ENCODE assay signal across 7 cellular contexts in the genomic region with DNA sequence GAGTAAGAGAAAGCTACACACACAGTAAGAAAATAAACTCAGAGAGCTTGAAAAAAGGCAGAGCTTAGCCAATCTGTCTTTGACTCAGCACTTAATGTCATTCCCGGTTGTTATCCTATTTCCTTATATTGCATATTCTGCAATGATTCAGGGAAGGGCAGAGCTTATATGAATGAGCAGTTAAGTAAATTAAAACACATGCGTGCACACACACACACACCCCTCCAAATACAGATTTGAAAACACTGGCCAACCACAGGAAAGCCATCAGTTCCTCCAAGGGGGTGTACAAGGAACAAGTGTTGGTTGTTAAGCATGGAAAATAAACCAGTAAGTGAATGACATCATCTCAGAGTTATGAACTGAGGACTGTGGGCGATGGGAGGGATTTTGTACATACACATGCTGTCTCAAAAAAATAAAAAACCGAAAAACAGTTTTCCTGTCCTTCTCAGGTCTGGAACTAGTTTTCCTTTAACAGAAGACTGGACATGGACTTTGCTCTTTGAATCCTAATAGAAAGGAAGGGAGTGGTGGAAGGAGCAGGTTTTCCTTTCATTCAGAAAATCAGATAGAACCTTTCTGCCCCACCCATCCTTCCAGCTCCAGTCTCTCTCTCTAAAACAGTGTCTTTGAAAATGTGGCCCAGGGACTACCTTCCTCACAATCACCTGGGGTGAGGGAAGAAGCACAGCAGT. TPM values are rescaled to one million over a fixed set of nuclear protein-coding genes. Genes with fewer than 3 reads are reported as not detected.
DNase-seq lines count a peak whose midpoint lies in the region; ATAC-seq, FAIRE-seq and TF ChIP-seq lines count a peak whose summit lies in the region.

No MANE protein-coding gene starts in this region.

- H3K27ac ChIP-seq in pancreas: no peak overlapping the region
- no peak overlapping the region for H3K27ac ChIP-seq in prostate gland

- peak overlapping the region; percentile 76 for H3K4me3 ChIP-seq in GM08714 (ENCODE audit: low read length)
- no peak overlapping the region for H3K4me3 ChIP-seq in pancreas
- no peak overlapping the region for H3K4me3 ChIP-seq in prostate gland

- FAIRE-seq in pancreas (lab: Jason Lieb, UNC): no peak

- H3K27me3 ChIP-seq in pancreas: no peaks in the 10 kb centered on the region
- H3K27me3 ChIP-seq in prostate gland (replicated peaks; ENCODE audit: insufficient read depth): no peaks in the 10 kb centered on the region

- H3K4me1 ChIP-seq in pancreas (peaks cover 0 to 9% (median 3%) of the 10 kb centered on the region in 3 donors), prostate gland (replicated peaks) (no peaks in the 10 kb centered on the region)

- TF ChIP-seq CTCF in pancreas (IDR thresholded peaks at IDR 0.05) (no peak), prostate gland (IDR thresholded peaks at IDR 0.05) (no peak)

- peak; percentile 66 for DNase-seq in NCI-H226
- DNase-seq in dedifferentiated amniotic fluid mesenchymal stem cell (ENCODE audit: extremely low spot score): peak; percentile 94
- DNase-seq in pancreas: no peak
- no peak for DNase-seq in prostate gland (ENCODE audit: low spot score)
- no peak for DNase-seq in NCI-H1092 treated with DMSO at 0.1 percent for 48 hours (lab: John Stamatoyannopoulos, UW)
- no peak for DNase-seq in NCI-H1694 treated with DMSO at 0.1 percent for 48 hours (lab: John Stamatoyannopoulos, UW)

- no peak for TF ChIP-seq POLR2A in prostate gland (IDR thresholded peaks at IDR 0.05)

- H3K36me3 ChIP-seq in pancreas (no peaks in the 10 kb centered on the region), prostate gland (no peaks in the 10 kb centered on the region)

- peak in 3 of 4 donors; percentile 21 to 38 (median 31) for ATAC-seq in pancreas

- 9 to 10% methylated on average over 4 of the region's 4 CpGs for WGBS in pancreas, 2 donors
- 24% methylated on average over 4 of the region's 4 CpGs for WGBS in prostate gland

- intact Hi-C loops in pancreas (cut with DNase I) (no loop called here), prostate gland (cut with DNase I) (loop anchor here (5.0 kb wide), 1 partner anchor 59 kb away; no protein-coding TSS in a partner anchor)

- H3K9me3 ChIP-seq in pancreas (no peaks in the 10 kb centered on the region), prostate gland (no peaks in the 10 kb centered on the region)

RNA-seq across cellular contexts. Expression of a gene that starts 1.0 kb away (rescaled TPM):
- total RNA-seq in pancreas: under 1 TPM in 5 of 6 donors, not detected in 1; 0.04 to 0.90 (median 0.32) TPM
- polyA plus RNA-seq in pancreas: under 1 TPM; 0.02 to 0.23 TPM
- 1 to 10 TPM; 1.5 to 3.0 TPM for total RNA-seq in prostate gland

RNA-seq across cellular contexts. Expression of a gene that starts 8.1 kb away (rescaled TPM):
- not detected for total RNA-seq in pancreas
- polyA plus RNA-seq in pancreas: not detected
- not detected for total RNA-seq in prostate gland

RNA-seq across cellular contexts. Expression of a gene that starts 20.2 kb away (rescaled TPM):
- total RNA-seq in pancreas (10 to 100 TPM; 23.9 to 38.5 (median 36.1) TPM), prostate gland (100 to 1,000 TPM; 118 to 188 TPM)
- 10 to 100 TPM; 35.0 to 60.4 TPM for polyA plus RNA-seq in pancreas

RNA-seq across cellular contexts. Expression of a gene that starts 29.9 kb away (rescaled TPM):
- total RNA-seq in pancreas (10 to 100 TPM in 3 of 6 donors, 1 to 10 TPM in 3; 6.4 to 16.0 (median 11.4) TPM), prostate gland (10 to 100 TPM; 20.9 to 27.5 TPM)
- 10 to 100 TPM; 14.4 to 16.9 TPM for polyA plus RNA-seq in pancreas

RNA-seq across cellular contexts. Expression of a gene that starts 47.8 kb away (rescaled TPM):
- total RNA-seq in pancreas (not detected), prostate gland (10 to 100 TPM in 1 of 2 donors, 1 to 10 TPM in 1; 6.1 to 10.2 TPM)
- polyA plus RNA-seq in pancreas: under 1 TPM; 0.38 to 0.46 TPM

Comparison
In these comparisons a context has a peak if more than half of its experiments do, and no peak if none do; other contexts are left out.
1. DNase-seq: peak in NCI-H226 (single experiment) and dedifferentiated amniotic fluid mesenchymal stem cell (single experiment); none in pancreas (0 of 6), prostate gland (single experiment), NCI-H1092 treated with DMSO at 0.1 percent for 48 hours (single experiment) and NCI-H1694 treated with DMSO at 0.1 percent for 48 hours (single experiment).